Comparison of ENCODE assay signal across 16 cellular contexts in the genomic region with DNA sequence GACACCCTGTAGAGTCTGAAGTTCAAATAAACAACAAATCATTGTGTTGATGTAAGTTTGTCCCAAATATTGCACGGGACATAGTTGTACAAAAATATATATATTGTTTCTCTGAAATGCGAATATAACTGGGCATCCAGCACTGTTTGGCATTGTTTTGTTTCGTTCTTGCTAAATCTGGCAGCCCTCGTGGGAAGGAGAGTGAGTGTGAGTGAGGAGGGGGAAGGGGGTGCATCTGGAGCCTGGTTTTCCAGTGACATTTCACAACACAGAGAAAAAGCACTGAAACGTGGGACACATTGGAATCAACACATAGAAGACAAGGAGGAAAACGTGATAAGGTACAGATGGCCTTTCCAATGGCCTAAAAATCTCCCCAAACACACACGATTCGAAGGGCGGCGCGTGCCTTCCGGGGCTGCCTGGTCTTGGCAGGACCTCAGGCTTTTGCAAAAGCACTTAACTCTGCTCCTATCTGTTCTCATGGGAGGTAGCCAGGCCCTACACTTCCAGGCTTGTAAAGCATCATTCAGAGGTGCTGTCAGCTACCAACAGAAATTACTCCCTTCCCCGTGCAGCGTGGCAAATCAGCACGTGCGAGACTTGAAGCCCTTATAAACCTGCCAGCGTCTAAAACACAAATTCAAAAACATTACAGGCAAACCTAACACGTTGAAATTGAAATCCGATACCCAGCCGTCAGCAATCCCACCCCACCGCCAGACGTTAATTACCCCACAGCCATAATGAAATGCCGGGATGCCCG.
DNase-seq lines count a peak whose midpoint lies in the region; ATAC-seq and TF ChIP-seq lines count a peak whose summit lies in the region.
"Had no signal": no experiment of that assay in that cellular context is flagged by ENCODE, and none has a peak within 500 bp of the region (broad histone marks: within the 10 kb centered on the region; RNA-seq: fewer than 3 reads in every experiment).

No MANE protein-coding gene starts in this region.

- no peak overlapping the region for H3K9ac ChIP-seq in mesenchymal stem cell (ENCODE audit: low read length)

- H3K4me1 Mint-ChIP-seq in mesothelial cell of epicardium, result peaks cover 26% of the 10 kb centered on the region

- H2BK12ac ChIP-seq in mesenchymal stem cell (ENCODE audit: low read length in 2 of 2), result no peak overlapping the region

- H4K91ac ChIP-seq in mesenchymal stem cell (ENCODE audit: low read length), result no peak overlapping the region

- no peak for TF ChIP-seq CTCF in A673 (conservative IDR thresholded peaks at IDR 0.05; ENCODE audit: low read depth, low read length)
- no peak for TF ChIP-seq CTCF in mesothelial cell of epicardium (IDR thresholded peaks at IDR 0.05; ENCODE audit: unreplicated experiment)

- no peaks in the 10 kb centered on the region for H3K36me3 Mint-ChIP-seq in mesothelial cell of epicardium

- peaks cover 37% of the 10 kb centered on the region for H3K27me3 Mint-ChIP-seq in mesothelial cell of epicardium (ENCODE audit: low read depth)

- 49% methylated on average over 24 of the region's 24 CpGs for WGBS in mesenchymal stem cell

- H3K27me3 ChIP-seq in A673 (replicated peaks; ENCODE audit: insufficient read depth, low read depth, low read length, poor library complexity), result no peaks in the 10 kb centered on the region
- no peaks in the 10 kb centered on the region for H3K27me3 ChIP-seq in H7 (ENCODE audit: control insufficient read depth, insufficient read depth, low read length)
- peaks cover 0 to 43% of the 10 kb centered on the region in 2 experiments for H3K27me3 ChIP-seq in mesenchymal stem cell (ENCODE audit: control insufficient read depth in 1 of 2, insufficient read depth in 1 of 2, low read length in 2 of 2)
- H3K27me3 ChIP-seq: brain microvascular endothelial cell had no signal

- no peak overlapping the region for H2BK120ac ChIP-seq in mesenchymal stem cell (ENCODE audit: low read depth, low read length)

- H3K27ac ChIP-seq in A673 (ENCODE audit: low read depth, low read length, poor library complexity, severe bottlenecking), result peak overlapping the region; percentile 10
- H3K27ac ChIP-seq in mesenchymal stem cell (ENCODE audit: low read length, poor library complexity, severe bottlenecking), result no peak overlapping the region
- H3K27ac ChIP-seq: brain microvascular endothelial cell had no signal

- BruUV-seq in A673 (replicated peaks; lab: Mats Ljungman, UMichigan), result no TSS peak

- no peak overlapping the region for H3K14ac ChIP-seq in mesenchymal stem cell (ENCODE audit: low read length in 2 of 2)

- H3K27ac Mint-ChIP-seq in mesothelial cell of epicardium, result peak overlapping the region; percentile 54
- H3K27ac Mint-ChIP-seq: activated naive CD4-positive, alpha-beta T cell treated with anti-CD3 and anti-CD28 coated beads for 36 hours had no signal

- H3K79me1 ChIP-seq in mesenchymal stem cell (replicated peaks; ENCODE audit: low read length, poor library complexity, severe bottlenecking), result no peaks in the 10 kb centered on the region

- CTCF ChIA-PET in A673 (lab: Charles Lee), result no interaction called here

- no peak overlapping the region for H3K4ac ChIP-seq in mesenchymal stem cell (ENCODE audit: low read depth in 1 of 2, low read length in 2 of 2)

- H3K4me3 ChIP-seq in A673 (ENCODE audit: low read depth, low read length, poor library complexity, severe bottlenecking) (no peak overlapping the region), H7 (ENCODE audit: insufficient read depth, low read depth, low read length) (no peak overlapping the region), mesenchymal stem cell (ENCODE audit: insufficient read depth in 1 of 2, low read depth in 1 of 2, low read length in 2 of 2) (no peak overlapping the region)
- H3K4me3 ChIP-seq: tibial artery had no signal

- no peak for ATAC-seq in GM19035 (IDR thresholded peaks at IDR 0.05; ENCODE audit: unreplicated experiment)
- ATAC-seq: sciatic nerve had no signal

- no peak overlapping the region for H2BK15ac ChIP-seq in mesenchymal stem cell (ENCODE audit: low read depth, poor library complexity, severe bottlenecking)

- no peaks in the 10 kb centered on the region for H3K9me3 Mint-ChIP-seq in mesothelial cell of epicardium
- H3K9me3 Mint-ChIP-seq: activated naive CD4-positive, alpha-beta T cell treated with anti-CD3 and anti-CD28 coated beads for 36 hours had no signal

- DNase-seq in A673 (ENCODE audit: low spot score), result peak; percentile 45
- DNase-seq in H7, result peak; percentile 69
- DNase-seq in SK-N-DZ (ENCODE audit: low spot score), result peak; percentile 25
- no peak for DNase-seq in mesothelial cell of epicardium (ENCODE audit: low spot score in 2 of 2, unreplicated experiment in 2 of 2)
- no peak for DNase-seq in mesenchymal stem cell
- DNase-seq in NCI-H1436 treated with DMSO at 0.1 percent for 48 hours (lab: John Stamatoyannopoulos, UW), result no peak
- DNase-seq in HT-29 (ENCODE audit: low spot score), result no peak
- DNase-seq: activated naive CD4-positive, alpha-beta T cell treated with anti-CD3 and anti-CD28 coated beads for 36 hours; brain microvascular endothelial cell; NCI-H1417; NCI-H774; stimulated activated CD4-positive, alpha-beta T cell treated with anti-CD3 and anti-CD28 coated beads, Interleukin-4, amount 100 ng/mL, for 1 hour; T-helper 2 cell had no signal

- POLR2A ChIA-PET in A673 (lab: Charles Lee; ENCODE audit: low non-redundant PET), result no interaction called here

- H3K23ac ChIP-seq in mesenchymal stem cell (ENCODE audit: low read length in 2 of 2), result no peak overlapping the region

- H3K4me1 ChIP-seq in A673 (ENCODE audit: insufficient read depth, low read length, poor library complexity, severe bottlenecking) (peaks cover 30% of the 10 kb centered on the region), mesenchymal stem cell (ENCODE audit: control insufficient read depth, insufficient read depth, low read depth, low read length) (no peaks in the 10 kb centered on the region)

- no peak overlapping the region for H3K4me2 ChIP-seq in mesenchymal stem cell (ENCODE audit: low read length, poor library complexity, severe bottlenecking)

- no peak overlapping the region for H3K18ac ChIP-seq in mesenchymal stem cell (ENCODE audit: low read depth in 1 of 2, low read length in 2 of 2)

- H3K36me3 ChIP-seq in A673 (ENCODE audit: insufficient read depth, low read length, poor library complexity, severe bottlenecking), result no peaks in the 10 kb centered on the region
- H3K36me3 ChIP-seq in H7 (replicated peaks; ENCODE audit: control insufficient read depth, insufficient read depth, low read length), result no peaks in the 10 kb centered on the region
- no peaks in the 10 kb centered on the region for H3K36me3 ChIP-seq in mesenchymal stem cell (ENCODE audit: control insufficient read depth in 1 of 2, insufficient read depth in 2 of 2, low read depth in 1 of 2, low read length in 2 of 2)
- H3K36me3 ChIP-seq: brain microvascular endothelial cell, tibial artery had no signal

- H3K4me3 Mint-ChIP-seq in mesothelial cell of epicardium, result no peak overlapping the region
- H3K4me3 Mint-ChIP-seq: activated naive CD4-positive, alpha-beta T cell treated with anti-CD3 and anti-CD28 coated beads for 36 hours had no signal

- H3K9me3 ChIP-seq in A673 (ENCODE audit: low read depth, low read length, poor library complexity, severe bottlenecking) (no peaks in the 10 kb centered on the region), mesenchymal stem cell (ENCODE audit: control insufficient read depth, low read length) (no peaks in the 10 kb centered on the region)

- no peak overlapping the region for H4K8ac ChIP-seq in mesenchymal stem cell (ENCODE audit: low read length)

- intact Hi-C loops in A673 (cut with micrococcal nuclease; ENCODE audit: unreplicated experiment), result no loop called here

- H2AFZ ChIP-seq in mesenchymal stem cell (ENCODE audit: low read depth, low read length), result no peak overlapping the region

- no peak overlapping the region for H2BK5ac ChIP-seq in mesenchymal stem cell (ENCODE audit: low read depth, low read length, poor library complexity, severe bottlenecking)

- no peak overlapping the region for H2AK5ac ChIP-seq in mesenchymal stem cell (ENCODE audit: low read length, severe bottlenecking)

Comparison
In these comparisons a context has a peak if more than half of its experiments do, and no peak if none do; other contexts are left out.
1. DNase-seq: peak in A673 (single experiment), H7 (single experiment) and SK-N-DZ (single experiment); none in mesothelial cell of epicardium (0 of 2), mesenchymal stem cell (single experiment), NCI-H1436 treated with DMSO at 0.1 percent for 48 hours (single experiment) and HT-29 (single experiment).